In the genomic region with DNA sequence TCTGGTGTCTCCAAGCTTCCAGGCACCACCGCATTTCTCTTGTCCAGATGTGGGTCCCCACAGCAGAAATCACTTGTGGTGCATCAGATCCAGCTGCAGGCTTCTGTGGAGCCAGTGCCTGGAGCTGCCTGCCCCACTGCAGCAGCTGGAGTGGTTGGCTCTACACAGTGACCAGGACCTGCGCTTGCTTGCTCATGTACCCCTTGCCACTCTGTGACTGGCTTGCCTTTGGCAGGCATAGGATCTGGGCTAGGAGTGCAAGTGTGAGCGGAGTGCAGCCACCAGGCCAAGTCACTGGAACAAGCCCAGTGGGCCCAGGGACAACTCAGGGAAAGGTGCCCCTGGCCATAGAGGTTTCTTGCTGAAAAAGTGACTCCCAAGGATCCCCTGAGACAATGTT, we compare ENCODE assay signal across 28 cellular contexts.
DNase-seq lines count a peak whose midpoint lies in the region; ATAC-seq, FAIRE-seq and TF ChIP-seq lines count a peak whose summit lies in the region.
"Had no signal": no experiment of that assay in that cellular context is flagged by ENCODE, and none has a peak within 500 bp of the region (broad histone marks: within the 10 kb centered on the region; RNA-seq: fewer than 3 reads in every experiment).

No MANE protein-coding gene starts in this region.

- H3K27ac Mint-ChIP-seq in chondrocyte (ENCODE audit: unreplicated experiment): no peak overlapping the region
- H3K27ac Mint-ChIP-seq in stimulated activated memory B cell treated with anti-CD40 and anti-IgM and Interleukin-4, amounts not matched to agents 10 μg/mL and 1 μg/mL and 100 μg/mL, for 72 hours: no peak overlapping the region
- no peak overlapping the region for H3K27ac Mint-ChIP-seq in type B pancreatic cell
- H3K27ac Mint-ChIP-seq: CD14-positive monocyte; CD4-positive, alpha-beta memory T cell; CD4-positive, CD25-positive, alpha-beta regulatory T cell; CD8-positive, alpha-beta memory T cell had no signal

- no peak for TF ChIP-seq CTCF in body of pancreas (IDR thresholded peaks at IDR 0.05)
- TF ChIP-seq CTCF in chondrocyte (IDR thresholded peaks at IDR 0.05): no peak
- TF ChIP-seq CTCF in kidney (IDR thresholded peaks at IDR 0.05; ENCODE audit: borderline replicate concordance, extremely low read depth, insufficient read depth): no peak
- no peak for TF ChIP-seq CTCF in type B pancreatic cell (conservative IDR thresholded peaks at IDR 0.05)

- H3K4me1 Mint-ChIP-seq in chondrocyte (ENCODE audit: low read depth) (peaks cover 12% of the 10 kb centered on the region), type B pancreatic cell (ENCODE audit: unreplicated experiment) (peaks cover 9% of the 10 kb centered on the region)
- H3K4me1 Mint-ChIP-seq in stimulated activated memory B cell treated with anti-CD40 and anti-IgM and Interleukin-4, amounts not matched to agents 10 μg/mL and 1 μg/mL and 100 μg/mL, for 72 hours: no peaks in the 10 kb centered on the region
- H3K4me1 Mint-ChIP-seq: CD14-positive monocyte; CD4-positive, alpha-beta memory T cell; CD4-positive, CD25-positive, alpha-beta regulatory T cell; CD8-positive, alpha-beta memory T cell had no signal

- no peak for FAIRE-seq in kidney (lab: Jason Lieb, UNC)
- FAIRE-seq: A204.1, GM12878, GM12892, GM18507 had no signal

- no peaks in the 10 kb centered on the region for H3K27me3 Mint-ChIP-seq in chondrocyte (ENCODE audit: low read depth)
- peaks cover 14% of the 10 kb centered on the region for H3K27me3 Mint-ChIP-seq in stimulated activated memory B cell treated with anti-CD40 and anti-IgM and Interleukin-4, amounts not matched to agents 10 μg/mL and 1 μg/mL and 100 μg/mL, for 72 hours
- no peaks in the 10 kb centered on the region for H3K27me3 Mint-ChIP-seq in type B pancreatic cell
- H3K27me3 Mint-ChIP-seq: CD4-positive, alpha-beta memory T cell; CD4-positive, CD25-positive, alpha-beta regulatory T cell; CD8-positive, alpha-beta memory T cell had no signal

- H3K4me3 ChIP-seq in body of pancreas (no peak overlapping the region), kidney (ENCODE audit: low read length in 2 of 2) (no peak overlapping the region)
- H3K4me3 ChIP-seq: BLaER1, GM12878 had no signal

- H3K4me3 Mint-ChIP-seq in chondrocyte (ENCODE audit: unreplicated experiment) (no peak overlapping the region), type B pancreatic cell (no peak overlapping the region)
- no peak overlapping the region for H3K4me3 Mint-ChIP-seq in stimulated activated memory B cell treated with anti-CD40 and anti-IgM and Interleukin-4, amounts not matched to agents 10 μg/mL and 1 μg/mL and 100 μg/mL, for 72 hours
- H3K4me3 Mint-ChIP-seq: CD14-positive monocyte; CD4-positive, alpha-beta memory T cell; CD4-positive, CD25-positive, alpha-beta regulatory T cell; CD8-positive, alpha-beta memory T cell had no signal

- WGBS in body of pancreas, 2 donors: 83 to 93% methylated on average over 3 of the region's 3 CpGs

- peak; percentile 45 for ATAC-seq in body of pancreas
- ATAC-seq in stimulated activated memory B cell treated with anti-CD40 and anti-IgM and Interleukin-4, amounts not matched to agents 10 μg/mL and 1 μg/mL and 100 μg/mL, for 72 hours: peak; percentile 5
- no peak for ATAC-seq in HG03108 (IDR thresholded peaks at IDR 0.05; ENCODE audit: unreplicated experiment)
- ATAC-seq: GM12878 had no signal

- DNase-seq in body of pancreas (no peak), chondrocyte (ENCODE audit: low spot score) (peak; percentile 44), kidney (peak; percentile 32), HUDEP-2 (lab: John Stamatoyannopoulos, UW; ENCODE audit: unreplicated experiment in 76 of 76) (no peak), type B pancreatic cell (ENCODE audit: extremely low spot score, unreplicated experiment) (no peak)
- DNase-seq: 8988T; ACHN; BE2C; C1 segment of cervical spinal cord; CD4-positive, CD25-positive, alpha-beta regulatory T cell; CD8-positive, alpha-beta memory T cell; COR-L47; DMS 273 treated with DMSO at 0.1 percent for 48 hours; DMS153; DMS53; DMS79; DND-41; EL; GDM1 had no signal

- H3K9me3 Mint-ChIP-seq in chondrocyte (ENCODE audit: low read depth): peaks cover 2% of the 10 kb centered on the region
- H3K9me3 Mint-ChIP-seq in stimulated activated memory B cell treated with anti-CD40 and anti-IgM and Interleukin-4, amounts not matched to agents 10 μg/mL and 1 μg/mL and 100 μg/mL, for 72 hours: no peaks in the 10 kb centered on the region
- peaks cover 3% of the 10 kb centered on the region for H3K9me3 Mint-ChIP-seq in type B pancreatic cell

- H3K27ac ChIP-seq in body of pancreas (no peak overlapping the region), kidney (ENCODE audit: low read depth in 2 of 2, low read length in 2 of 2) (no peak overlapping the region)
- H3K27ac ChIP-seq: BLaER1 had no signal

- H3K9me3 ChIP-seq in body of pancreas (no peaks in the 10 kb centered on the region), kidney (ENCODE audit: control insufficient read depth in 1 of 2, low read length in 2 of 2) (peaks cover 0 to 2% of the 10 kb centered on the region in 2 donors)
- H3K9me3 ChIP-seq: BE2C, BLaER1 had no signal

- no peak for TF ChIP-seq POLR2A in body of pancreas (IDR thresholded peaks at IDR 0.05)

- no peaks in the 10 kb centered on the region for H3K36me3 ChIP-seq in body of pancreas (replicated peaks in 1 of 2; ENCODE audit: insufficient read depth in 1 of 2, low read depth in 2 of 2)
- no peaks in the 10 kb centered on the region for H3K36me3 ChIP-seq in kidney (ENCODE audit: control insufficient read depth in 1 of 2, insufficient read depth in 2 of 2, low read length in 2 of 2)
- H3K36me3 ChIP-seq: BE2C, BLaER1 had no signal

- H3K4me1 ChIP-seq in body of pancreas (no peaks in the 10 kb centered on the region), kidney (ENCODE audit: control insufficient read depth in 1 of 2, insufficient read depth in 1 of 2, low read depth in 1 of 2, low read length in 2 of 2) (no peaks in the 10 kb centered on the region)
- H3K4me1 ChIP-seq: BE2C, BLaER1 had no signal

- no peak overlapping the region for H3K9ac ChIP-seq in kidney (ENCODE audit: low read length in 2 of 2)
- H3K9ac ChIP-seq: BLaER1 had no signal

- no peaks in the 10 kb centered on the region for H3K36me3 Mint-ChIP-seq in chondrocyte (ENCODE audit: low read depth)
- H3K36me3 Mint-ChIP-seq in stimulated activated memory B cell treated with anti-CD40 and anti-IgM and Interleukin-4, amounts not matched to agents 10 μg/mL and 1 μg/mL and 100 μg/mL, for 72 hours: no peaks in the 10 kb centered on the region
- no peaks in the 10 kb centered on the region for H3K36me3 Mint-ChIP-seq in type B pancreatic cell
- H3K36me3 Mint-ChIP-seq: CD14-positive monocyte; CD4-positive, alpha-beta memory T cell; CD4-positive, CD25-positive, alpha-beta regulatory T cell; CD8-positive, alpha-beta memory T cell had no signal

- intact Hi-C loops in body of pancreas (cut with DNase I): no loop called here
- intact Hi-C loops in kidney (cut with DNase I): no loop called here

- no peaks in the 10 kb centered on the region for H3K27me3 ChIP-seq in body of pancreas
- H3K27me3 ChIP-seq: BE2C, BLaER1 had no signal

Comparison
In these comparisons a context has a peak if more than half of its experiments do, and no peak if none do; other contexts are left out.
1. DNase-seq: peak in chondrocyte (single experiment) and kidney (single experiment); none in body of pancreas (0 of 4), HUDEP-2 (0 of 76) and type B pancreatic cell (single experiment).